In the genomic region with DNA sequence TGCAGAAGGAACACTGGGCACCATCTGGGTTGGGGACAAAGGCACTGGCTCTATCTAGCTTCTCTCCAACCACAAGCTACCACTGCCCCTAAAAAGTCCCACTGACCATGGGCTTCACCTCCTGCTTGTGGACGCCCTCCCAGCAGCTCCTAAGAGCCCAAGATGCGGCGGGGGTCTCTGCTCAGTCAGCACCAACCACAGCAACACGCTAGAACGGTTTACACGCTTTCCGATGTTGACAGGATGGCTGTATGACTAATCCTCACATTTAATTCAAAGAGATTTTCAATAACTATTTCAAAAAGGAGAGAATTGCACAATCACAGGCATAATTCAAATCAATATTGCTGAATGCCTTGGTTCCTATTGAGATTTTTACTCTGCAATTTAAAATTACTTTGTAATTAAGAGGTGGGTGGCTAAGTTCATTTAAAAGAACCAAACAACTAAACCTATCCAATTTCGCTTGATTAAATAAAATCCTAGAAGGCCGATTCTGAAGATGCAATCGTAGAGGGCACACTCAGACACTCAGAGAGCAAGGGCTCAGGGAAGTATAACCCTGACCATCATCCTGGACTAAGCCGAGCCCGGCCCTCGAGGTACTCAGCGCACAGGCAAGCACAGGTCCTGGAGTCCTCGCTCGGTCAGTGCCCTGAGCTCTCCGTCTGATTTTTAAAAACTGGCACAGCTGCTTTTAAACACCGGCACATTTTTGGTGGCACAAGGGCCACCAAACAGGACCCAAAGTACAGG, we compare ENCODE assay signal across 8 cellular contexts.
DNase-seq lines count a peak whose midpoint lies in the region; ATAC-seq, FAIRE-seq and TF ChIP-seq lines count a peak whose summit lies in the region.
"Not testable (repeated sequence)": the region's sequence is repeated elsewhere in the genome, so short reads cannot be mapped to it uniquely, and the experiment has no call there.

No MANE protein-coding gene starts in this region.

- not testable (repeated sequence) for DNase-seq in A549 (ENCODE audit: low read depth in 1 of 2, low spot score in 1 of 2); RWPE1 (ENCODE audit: low spot score); activated naive CD8-positive, alpha-beta T cell treated with anti-CD3 and anti-CD28 coated beads for 36 hours; esophagus muscularis mucosa (ENCODE audit: extremely low spot score); right lobe of liver; retinal pigment epithelial cell (ENCODE audit: low read depth)

- intact Hi-C loops in esophagus muscularis mucosa (cut with DNase I); right lobe of liver (cut with DNase I): not testable (repeated sequence)

- H3K4me3 Mint-ChIP-seq in activated naive CD8-positive, alpha-beta T cell treated with anti-CD3 and anti-CD28 coated beads for 36 hours = peak overlapping the region; percentile 84

- H3K9me3 ChIP-seq in A549, esophagus muscularis mucosa, right lobe of liver: not testable (repeated sequence)

- not testable (repeated sequence) for H3K4me1 Mint-ChIP-seq in activated naive CD8-positive, alpha-beta T cell treated with anti-CD3 and anti-CD28 coated beads for 36 hours

- peak overlapping the region; percentile 37 for H3K4me3 ChIP-seq in A549
- H3K4me3 ChIP-seq in esophagus muscularis mucosa = peak overlapping the region; percentile 75 to 80 (median 76)
- H3K4me3 ChIP-seq in right lobe of liver = peak overlapping the region; percentile 47 to 57 (median 55)
- H3K4me3 ChIP-seq in retinal pigment epithelial cell (ENCODE audit: low read length) = peak overlapping the region; percentile 37

- CTCF ChIA-PET in A549 (lab: Yijun Ruan, JAX); RWPE1 (lab: Yijun Ruan, JAX): not testable (repeated sequence)

- not testable (repeated sequence) for H3K27me3 Mint-ChIP-seq in activated naive CD8-positive, alpha-beta T cell treated with anti-CD3 and anti-CD28 coated beads for 36 hours

- peak overlapping the region; percentile 75 for H3K27ac Mint-ChIP-seq in activated naive CD8-positive, alpha-beta T cell treated with anti-CD3 and anti-CD28 coated beads for 36 hours

- TF ChIP-seq CTCF in A549 (IDR thresholded peaks at IDR 0.05); RWPE1 (conservative IDR thresholded peaks at IDR 0.05; ENCODE audit: low read depth); esophagus muscularis mucosa (IDR thresholded peaks at IDR 0.05); right lobe of liver (IDR thresholded peaks at IDR 0.05); retinal pigment epithelial cell (conservative IDR thresholded peaks at IDR 0.05; ENCODE audit: low read depth, low read length): not testable (repeated sequence)

- ATAC-seq in A549 (peak; percentile 69 to 80), GM18909 (IDR thresholded peaks at IDR 0.05; ENCODE audit: poor library complexity, unreplicated experiment) (peak; percentile 25), HG03045 (IDR thresholded peaks at IDR 0.05; ENCODE audit: unreplicated experiment) (peak; percentile 23), right lobe of liver (peak; percentile 47 to 53 (median 52))

- not testable (repeated sequence) for H3K27me3 ChIP-seq in esophagus muscularis mucosa, right lobe of liver

- not testable (repeated sequence) for TF ChIP-seq RAD21 in A549 (conservative IDR thresholded peaks at IDR 0.05 in 1 of 2, IDR thresholded peaks at IDR 0.05 in 1 of 2)

- POLR2A ChIA-PET in A549 (lab: Yijun Ruan, JAX); RWPE1 (lab: Yijun Ruan, JAX; ENCODE audit: low non-redundant PET): not testable (repeated sequence)

- peak overlapping the region; percentile 39; the same call in 2 of the 3 replicates for H3K4me2 ChIP-seq in A549

- not testable (repeated sequence) for H3K4me1 ChIP-seq in A549, right lobe of liver
- H3K4me1 ChIP-seq in esophagus muscularis mucosa = peaks cover 0 to 16% (median 13%) of the 10 kb centered on the region in 4 donors

- not testable (repeated sequence) for TF ChIP-seq POLR2A in A549 (IDR thresholded peaks at IDR 0.05; ENCODE audit: low read length); esophagus muscularis mucosa (IDR thresholded peaks at IDR 0.05; ENCODE audit: low read depth); right lobe of liver (IDR thresholded peaks at IDR 0.05)

- H3K27ac ChIP-seq in A549, right lobe of liver: not testable (repeated sequence)
- H3K27ac ChIP-seq in RWPE1 (peak overlapping the region; percentile 79; the same call in 1 of the 2 replicates), esophagus muscularis mucosa (replicated peaks in 1 of 4) (peak overlapping the region in 3 of 4 donors; percentile 84 to 90 (median 90))

- not testable (repeated sequence) for TF ChIP-seq EP300 in A549 (IDR thresholded peaks at IDR 0.05); esophagus muscularis mucosa (IDR thresholded peaks at IDR 0.05)

- not testable (repeated sequence) for H3K9me3 Mint-ChIP-seq in activated naive CD8-positive, alpha-beta T cell treated with anti-CD3 and anti-CD28 coated beads for 36 hours

- H3K36me3 ChIP-seq in esophagus muscularis mucosa = peaks cover 4 to 12% (median 9%) of the 10 kb centered on the region in 4 donors
- not testable (repeated sequence) for H3K36me3 ChIP-seq in right lobe of liver

- FAIRE-seq in A549 (lab: Jason Lieb, UNC) = not testable (repeated sequence)

- H3K36me3 Mint-ChIP-seq in activated naive CD8-positive, alpha-beta T cell treated with anti-CD3 and anti-CD28 coated beads for 36 hours = not testable (repeated sequence)

- WGBS in A549 (ENCODE audit: missing lambda C conversion rate) = 0% methylated on average over 1 of the region's 18 CpGs
- WGBS in esophagus muscularis mucosa = 36% methylated on average over 3 of the region's 18 CpGs
- 17% methylated on average over 1 of the region's 18 CpGs for WGBS in right lobe of liver (ENCODE audit: insufficient coverage, low coverage, low lambda C conversion rate, missing lambda C conversion rate)

Comparison
In these comparisons a context has a peak if more than half of its experiments do, and no peak if none do; other contexts are left out.
1. ATAC-seq: peak in every context shown above with its lines; median percentile 74 in A549; 52 in right lobe of liver; 25 in GM18909; 23 in HG03045.